8 cellular contexts compared by ENCODE assay signal in the genomic region with DNA sequence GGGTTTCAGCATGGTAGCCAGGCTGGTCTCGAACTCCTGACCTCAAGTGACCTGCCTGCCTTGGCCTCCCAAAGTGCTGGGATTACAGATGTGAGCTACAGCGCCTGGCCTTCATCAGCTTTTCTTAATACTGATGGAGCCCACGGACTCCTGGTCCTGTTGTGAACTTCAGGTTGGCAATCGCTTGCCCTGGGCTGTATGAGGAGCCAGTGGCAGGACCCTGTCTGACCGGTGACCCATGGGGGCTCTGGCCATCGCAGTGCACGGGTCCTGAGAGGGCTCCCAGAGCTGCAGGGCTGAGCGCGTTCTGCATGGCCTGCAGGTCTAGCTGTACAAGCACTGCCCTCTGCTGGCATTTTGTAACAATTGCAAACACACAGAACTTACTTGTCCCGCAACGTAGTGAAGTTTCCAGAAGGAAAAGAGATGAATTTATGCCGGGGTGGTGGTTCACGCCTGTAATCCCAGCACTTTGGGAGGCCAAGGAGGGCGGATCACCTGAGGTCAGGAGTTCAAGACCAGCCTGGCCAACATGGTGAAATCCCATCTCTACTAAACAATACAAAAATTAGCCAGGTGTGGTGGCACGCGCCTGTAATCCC. TPM values are rescaled to one million over a fixed set of nuclear protein-coding genes. Genes with fewer than 3 reads are reported as not detected.
A peak's percentile ranks its signal among the peaks of the same experiment; 100 is the strongest.
DNase-seq lines count a peak whose midpoint lies in the region; ATAC-seq and TF ChIP-seq lines count a peak whose summit lies in the region.
"Not testable (repeated sequence)": the region's sequence is repeated elsewhere in the genome, so short reads cannot be mapped to it uniquely, and the experiment has no call there.

No MANE protein-coding gene starts in this region.

- TF ChIP-seq CTCF in GM12872 (IDR thresholded peaks at IDR 0.05; ENCODE audit: insufficient read depth, low read depth, low read length) (peak; percentile 76), SK-N-SH (IDR thresholded peaks at IDR 0.05) (peak; percentile 79), neural progenitor cell (IDR thresholded peaks at IDR 0.05) (peak; percentile 74), uterus (IDR thresholded peaks at IDR 0.05) (peak; percentile 62 to 74 (median 66))

- H3K4me1 ChIP-seq in SK-N-SH (ENCODE audit: control insufficient read depth in 1 of 2, insufficient read depth in 2 of 2, low read depth in 1 of 2, low read length in 1 of 2), result peaks cover 0 to 24% of the 10 kb centered on the region in 2 experiments; a peak in 2 of 4 replicates
- H3K4me1 ChIP-seq in neural progenitor cell, uterus: not testable (repeated sequence)

- H3K27ac ChIP-seq in SK-N-SH (ENCODE audit: low read depth in 2 of 2, low read length in 1 of 2); neural progenitor cell; uterus: not testable (repeated sequence)

- H3K4me3 Mint-ChIP-seq in neural progenitor cell, result not testable (repeated sequence)

- not testable (repeated sequence) for H3K4me3 ChIP-seq in SK-N-SH (ENCODE audit: low read depth in 2 of 2, low read length in 1 of 2); neural progenitor cell; uterus

- not testable (repeated sequence) for H3K4me1 Mint-ChIP-seq in neural progenitor cell

- CTCF ChIA-PET in SK-N-SH (lab: Yijun Ruan, JAX), result interaction anchor here (0.6 to 3.7 kb wide), 41 partner anchors 11 to 741 kb away, joined by 3 to 42 read pairs (median 4); no protein-coding TSS in a partner anchor

- H3K27ac Mint-ChIP-seq in activated naive CD4-positive, alpha-beta T cell treated with anti-CD3 and anti-CD28 coated beads, Interleukin-2, amount 50 U/mL, for 72 hours; neural progenitor cell: not testable (repeated sequence)

- not testable (repeated sequence) for TF ChIP-seq POLR2A in uterus (IDR thresholded peaks at IDR 0.05)

- not testable (repeated sequence) for H3K36me3 ChIP-seq in SK-N-SH (replicated peaks in 1 of 2; ENCODE audit: control insufficient read depth in 1 of 2, insufficient read depth in 2 of 2, low read length in 1 of 2); neural progenitor cell; uterus

- not testable (repeated sequence) for H3K4me2 ChIP-seq in SK-N-SH, neural progenitor cell

- H2AFZ ChIP-seq in SK-N-SH (ENCODE audit: low read depth), result not testable (repeated sequence)
- H2AFZ ChIP-seq in neural progenitor cell (replicated peaks), result peak overlapping the region; percentile 69

- H3K36me3 Mint-ChIP-seq in activated naive CD4-positive, alpha-beta T cell treated with anti-CD3 and anti-CD28 coated beads, Interleukin-2, amount 50 U/mL, for 72 hours; neural progenitor cell: not testable (repeated sequence)

- not testable (repeated sequence) for H3K79me2 ChIP-seq in SK-N-SH (ENCODE audit: insufficient read depth); neural progenitor cell (ENCODE audit: low read depth)

- peak; percentile 71 for ATAC-seq in HG02610 (IDR thresholded peaks at IDR 0.05; ENCODE audit: unreplicated experiment)
- ATAC-seq in activated naive CD4-positive, alpha-beta T cell treated with anti-CD3 and anti-CD28 coated beads, Interleukin-2, amount 50 U/mL, for 72 hours, result peak; percentile 83 to 88

- not testable (repeated sequence) for H3K9ac ChIP-seq in SK-N-SH, neural progenitor cell

- not testable (repeated sequence) for H3K9me3 Mint-ChIP-seq in activated naive CD4-positive, alpha-beta T cell treated with anti-CD3 and anti-CD28 coated beads, Interleukin-2, amount 50 U/mL, for 72 hours; neural progenitor cell

- WGBS in SK-N-SH (ENCODE audit: low lambda C conversion rate), result 25% methylated on average over 14 of the region's 16 CpGs

- H3F3A ChIP-seq in SK-N-SH (replicated peaks; ENCODE audit: insufficient read depth); neural progenitor cell (ENCODE audit: low read depth): not testable (repeated sequence)

- not testable (repeated sequence) for H3K9me2 ChIP-seq in SK-N-SH

- intact Hi-C loops in uterus (cut with DNase I; ENCODE audit: low total_unique reads), result not testable (repeated sequence)

- not testable (repeated sequence) for H4K20me1 ChIP-seq in SK-N-SH (ENCODE audit: insufficient read depth); neural progenitor cell (ENCODE audit: low read depth)

- DNase-seq in NCI-H1092 treated with DMSO at 0.1 percent for 48 hours (lab: John Stamatoyannopoulos, UW), result peak; percentile 80
- peak; percentile 79 for DNase-seq in SK-N-SH
- DNase-seq in activated naive CD4-positive, alpha-beta T cell treated with anti-CD3 and anti-CD28 coated beads, Interleukin-2, amount 50 U/mL, for 72 hours (ENCODE audit: low spot score in 2 of 2), result peak in 1 of 2 donors; percentile 50
- peak; percentile 61 for DNase-seq in germinal center (ENCODE audit: low spot score)
- DNase-seq in neural progenitor cell (ENCODE audit: low spot score), result peak; percentile 84
- DNase-seq in uterus, result peak; percentile 41 to 54

- not testable (repeated sequence) for H3K27me3 ChIP-seq in SK-N-SH (ENCODE audit: insufficient read depth); neural progenitor cell; uterus

- H3K9me3 ChIP-seq in SK-N-SH; neural progenitor cell (ENCODE audit: low read depth); uterus: not testable (repeated sequence)

- peak; percentile 86 for TF ChIP-seq RAD21 in SK-N-SH (IDR thresholded peaks at IDR 0.05; ENCODE audit: low read length)

- not testable (repeated sequence) for TF ChIP-seq EP300 in SK-N-SH (IDR thresholded peaks at IDR 0.05; ENCODE audit: borderline replicate concordance in 1 of 2, low read depth in 1 of 2, low read length in 1 of 2)

- not testable (repeated sequence) for H3K27me3 Mint-ChIP-seq in neural progenitor cell (ENCODE audit: insufficient read depth, low read depth)

- POLR2A ChIA-PET in SK-N-SH (lab: Yijun Ruan, JAX), result interaction anchor here (0.8 kb wide), 1 partner anchor 95 kb away, joined by 3 read pairs; no protein-coding TSS in a partner anchor

TF ChIP-seq in SK-N-SH, 30 proteins besides CTCF, POLR2A, EP300 and RAD21:
- peak; percentile 85 for TF ChIP-seq SMC3 (IDR thresholded peaks at IDR 0.05; ENCODE audit: low read depth, low read length)
TF ChIP-seq in SK-N-SH: peak in this region for 1; not testable (repeated sequence) for 29.

RNA-seq across cellular contexts. Expression of a gene that starts 18.0 kb away (rescaled TPM):
- 13.6 and 13.7 TPM in 2 replicates for polyA plus RNA-seq in SK-N-SH (2012; rRNA removed)
- polyA plus RNA-seq in SK-N-SH (2012; cell fraction: cytosol; rRNA removed), result 16.0 and 18.7 TPM in 2 replicates
- 4.5 and 10.0 TPM in 2 replicates for polyA plus RNA-seq in SK-N-SH (2012; cell fraction: nucleus; rRNA removed)
- total RNA-seq in activated naive CD4-positive, alpha-beta T cell treated with anti-CD3 and anti-CD28 coated beads, Interleukin-2, amount 50 U/mL, for 72 hours, result 10 to 100 TPM; 11.9 to 22.9 TPM
- total RNA-seq in neural progenitor cell (ENCODE audit: low replicate concordance), result 9.4 and 13.2 TPM in 2 replicates
- 10 to 100 TPM; 14.1 to 62.1 (median 41.7) TPM for total RNA-seq in uterus

RNA-seq across cellular contexts. Expression of a gene that starts 58.4 kb away (rescaled TPM):
- 93.4 and 131 TPM in 2 replicates for polyA plus RNA-seq in SK-N-SH (2012; rRNA removed)
- 116 and 156 TPM in 2 replicates for polyA plus RNA-seq in SK-N-SH (2012; cell fraction: cytosol; rRNA removed)
- 30.4 and 67.7 TPM in 2 replicates for polyA plus RNA-seq in SK-N-SH (2012; cell fraction: nucleus; rRNA removed)
- total RNA-seq in activated naive CD4-positive, alpha-beta T cell treated with anti-CD3 and anti-CD28 coated beads, Interleukin-2, amount 50 U/mL, for 72 hours, result 10 to 100 TPM; 30.8 to 48.4 TPM
- total RNA-seq in neural progenitor cell (ENCODE audit: low replicate concordance) (38.1 and 48.9 TPM in 2 replicates), uterus (10 to 100 TPM in 3 of 4 donors, 1 to 10 TPM in 1; 6.1 to 35.8 (median 33.0) TPM)
